In genomic region chr3:52831500-52832301, GRCh38 we compare ENCODE assay signal across 1 cellular context.
TF ChIP-seq lines count a peak whose summit lies in the region.

No MANE protein-coding gene starts in this region.

TF ChIP-seq in endothelial cell of umbilical vein, 7 proteins besides CTCF, POLR2A, EP300 and RAD21:
- TF ChIP-seq POLR2AphosphoS5 (IDR thresholded peaks at IDR 0.05; ENCODE audit: insufficient read depth, low read depth, low read length) (no peak), JUN (IDR thresholded peaks at IDR 0.05; ENCODE audit: borderline replicate concordance, insufficient read depth, insufficient read length, low read depth) (peak; percentile 57), FOS (IDR thresholded peaks at IDR 0.05; ENCODE audit: borderline replicate concordance, insufficient read depth, low read length) (peak; percentile 40), MYC (IDR thresholded peaks at IDR 0.05; ENCODE audit: low read depth, low read length) (no peak)
- TF ChIP-seq, protein P1, sequence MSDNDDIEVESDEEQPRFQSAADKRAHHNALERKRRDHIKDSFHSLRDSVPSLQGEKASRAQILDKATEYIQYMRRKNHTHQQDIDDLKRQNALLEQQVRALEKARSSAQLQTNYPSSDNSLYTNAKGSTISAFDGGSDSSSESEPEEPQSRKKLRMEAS (IDR thresholded peaks at IDR 0.05; ENCODE audit: insufficient read depth, insufficient read length) = no peak
